9 cellular contexts compared by ENCODE assay signal in genomic region chr6:42692151-42692911, GRCh38. TPM values are rescaled to one million over a fixed set of nuclear protein-coding genes. Genes with fewer than 3 reads are reported as not detected.
DNase-seq lines count a peak whose midpoint lies in the region; ATAC-seq, FAIRE-seq and TF ChIP-seq lines count a peak whose summit lies in the region.
"Had no signal": no experiment of that assay in that cellular context is flagged by ENCODE, and none has a peak within 500 bp of the region (broad histone marks: within the 10 kb centered on the region; RNA-seq: fewer than 3 reads in every experiment).

No MANE protein-coding gene starts in this region.

- no peaks in the 10 kb centered on the region for H3K27me3 ChIP-seq in naive thymus-derived CD4-positive, alpha-beta T cell (ENCODE audit: control insufficient read depth in 2 of 2, insufficient read depth in 2 of 2, low read length in 2 of 2)

- H3K9me3 ChIP-seq in naive thymus-derived CD4-positive, alpha-beta T cell (ENCODE audit: control insufficient read depth in 2 of 3, low read length in 3 of 3): no peaks in the 10 kb centered on the region

- H3K36me3 Mint-ChIP-seq in chondrocyte (ENCODE audit: low read depth): peaks cover 26% of the 10 kb centered on the region
- peaks cover 0 to 42% (median 30%) of the 10 kb centered on the region in 5 donors for H3K36me3 Mint-ChIP-seq in naive thymus-derived CD4-positive, alpha-beta T cell

- H3K27ac ChIP-seq in naive thymus-derived CD4-positive, alpha-beta T cell (ENCODE audit: low read depth, low read length): no peak overlapping the region

- no peak for FAIRE-seq in HTR-8/SVneo (lab: Jason Lieb, UNC)

- H3K4me3 ChIP-seq in naive thymus-derived CD4-positive, alpha-beta T cell (ENCODE audit: low read length): no peak overlapping the region

- H3K27me3 Mint-ChIP-seq in chondrocyte (ENCODE audit: low read depth): no peaks in the 10 kb centered on the region
- no peaks in the 10 kb centered on the region for H3K27me3 Mint-ChIP-seq in naive thymus-derived CD4-positive, alpha-beta T cell

- H3K4me1 Mint-ChIP-seq in chondrocyte (ENCODE audit: low read depth): peaks cover 46% of the 10 kb centered on the region
- H3K4me1 Mint-ChIP-seq in naive thymus-derived CD4-positive, alpha-beta T cell: peaks cover 19 to 60% (median 40%) of the 10 kb centered on the region in 7 donors
- H3K4me1 Mint-ChIP-seq: nephron had no signal

- peaks cover 10 to 16% of the 10 kb centered on the region in 2 donors for H3K4me1 ChIP-seq in naive thymus-derived CD4-positive, alpha-beta T cell (ENCODE audit: control insufficient read depth in 2 of 2, insufficient read depth in 2 of 2, low read length in 2 of 2)

- POLR2A ChIA-PET in naive thymus-derived CD4-positive, alpha-beta T cell (lab: Charles Lee): interaction anchor here (0.6 to 4.3 kb wide), 9 partner anchors 13 to 824 kb away, joined by 3 to 23 read pairs (median 4); partner anchors contain the start of genes RPL7L1 and TBCC

- no peaks in the 10 kb centered on the region for H3K9me3 Mint-ChIP-seq in chondrocyte (ENCODE audit: low read depth)
- peaks cover 0 to 5% (median 0%) of the 10 kb centered on the region in 11 donors for H3K9me3 Mint-ChIP-seq in naive thymus-derived CD4-positive, alpha-beta T cell

- intact Hi-C loops in naive thymus-derived CD4-positive, alpha-beta T cell (cut with micrococcal nuclease): no loop called here

- ATAC-seq in naive thymus-derived CD4-positive, alpha-beta T cell: no peak
- ATAC-seq in HG03139 (IDR thresholded peaks at IDR 0.05; ENCODE audit: unreplicated experiment): no peak

- no peak for TF ChIP-seq CTCF in chondrocyte (IDR thresholded peaks at IDR 0.05)

- peak overlapping the region; percentile 50 for H3K27ac Mint-ChIP-seq in chondrocyte (ENCODE audit: unreplicated experiment)
- peak overlapping the region; percentile 39 to 87 (median 77) for H3K27ac Mint-ChIP-seq in naive thymus-derived CD4-positive, alpha-beta T cell
- H3K27ac Mint-ChIP-seq: nephron had no signal

- CTCF ChIA-PET in naive thymus-derived CD4-positive, alpha-beta T cell (lab: Charles Lee): interaction anchor here (1.0 to 2.3 kb wide), 3 partner anchors 31 to 75 kb away, joined by 4 to 7 read pairs (median 4); no protein-coding TSS in a partner anchor

- DNase-seq in AG20443 (ENCODE audit: low spot score) (peak; percentile 51), M059J (ENCODE audit: low read depth) (peak; percentile 63), chondrocyte (ENCODE audit: low spot score) (no peak), HTR-8/SVneo (ENCODE audit: insufficient read length, low spot score) (no peak), 8988T (no peak), NCI-H345 (lab: John Stamatoyannopoulos, UW) (no peak)
- no peak for DNase-seq in naive thymus-derived CD4-positive, alpha-beta T cell

- peaks cover 17 to 39% (median 19%) of the 10 kb centered on the region in 3 experiments for H3K36me3 ChIP-seq in naive thymus-derived CD4-positive, alpha-beta T cell (ENCODE audit: control insufficient read depth in 2 of 3, insufficient read depth in 3 of 3, low read length in 3 of 3)

- no peak overlapping the region for H3K4me3 Mint-ChIP-seq in chondrocyte (ENCODE audit: unreplicated experiment)
- H3K4me3 Mint-ChIP-seq in naive thymus-derived CD4-positive, alpha-beta T cell: no peak overlapping the region
- H3K4me3 Mint-ChIP-seq: nephron had no signal

RNA-seq across cellular contexts. Expression of gene PRPH2, which starts 30.1 kb away (rescaled TPM):
- total RNA-seq in M059J (2014; rRNA removed; shearing (Covaris generic)): not detected in 2 replicates
- total RNA-seq in chondrocyte: not detected in 3 replicates
- not detected for total RNA-seq in naive thymus-derived CD4-positive, alpha-beta T cell
- under 1 TPM; 0.14 to 0.20 TPM for polyA plus RNA-seq in naive thymus-derived CD4-positive, alpha-beta T cell

RNA-seq across cellular contexts. Expression of gene TBCC, which starts 53.6 kb away (rescaled TPM):
- 46.2 and 62.8 TPM in 2 replicates for total RNA-seq in M059J (2014; rRNA removed; shearing (Covaris generic))
- total RNA-seq in chondrocyte: 17.5 to 19.3 TPM (median 18.4 TPM) in 3 replicates
- 10 to 100 TPM; 39.6 to 74.8 (median 71.4) TPM for total RNA-seq in naive thymus-derived CD4-positive, alpha-beta T cell
- 100 to 1,000 TPM; 103 to 119 TPM for polyA plus RNA-seq in naive thymus-derived CD4-positive, alpha-beta T cell

Comparison
In these comparisons a context has a peak if more than half of its experiments do, and no peak if none do; other contexts are left out.
1. DNase-seq: peak in AG20443 (single experiment) and M059J (single experiment); none in chondrocyte (single experiment), naive thymus-derived CD4-positive, alpha-beta T cell (0 of 9), HTR-8/SVneo (single experiment), 8988T (single experiment) and NCI-H345 (single experiment).